22 cellular contexts compared by ENCODE assay signal in the genomic region with DNA sequence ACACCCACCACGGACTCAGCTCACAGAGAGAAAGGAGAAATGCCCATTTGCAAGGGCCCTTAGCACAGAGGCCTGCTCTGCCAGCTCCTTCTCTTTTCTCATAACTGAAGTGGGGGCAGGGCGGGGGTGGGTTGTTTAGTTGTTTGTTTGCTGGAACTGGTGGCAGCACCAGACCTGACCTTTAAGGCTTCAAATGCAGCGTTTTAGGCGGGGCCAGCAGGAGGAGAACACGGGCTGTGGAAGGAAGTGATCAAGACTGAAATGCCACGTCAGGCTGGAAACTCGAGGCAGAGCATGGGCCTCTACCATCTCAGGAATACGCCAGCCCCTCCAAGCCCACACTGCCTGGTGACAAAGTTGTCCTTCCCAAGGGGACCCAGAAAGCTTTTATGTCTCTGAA. TPM values are rescaled to one million over a fixed set of nuclear protein-coding genes. Genes with fewer than 3 reads are reported as not detected.
"Had no signal": no experiment of that assay in that cellular context is flagged by ENCODE, and none has a peak within 500 bp of the region (broad histone marks: within the 10 kb centered on the region; RNA-seq: fewer than 3 reads in every experiment).

No MANE protein-coding gene starts in this region.

- H3K4me3 Mint-ChIP-seq: nephron, type B pancreatic cell had no signal

- H3K36me3 Mint-ChIP-seq: type B pancreatic cell had no signal

- ATAC-seq: heart left ventricle had no signal

- H3K9me3 ChIP-seq: heart left ventricle, neutrophil, ovary, right atrium auricular region, sigmoid colon, suprapubic skin, thyroid gland had no signal

- H3K4me3 ChIP-seq: dorsolateral prefrontal cortex, heart left ventricle, ovary, right atrium auricular region, sigmoid colon, skin epidermis, suprapubic skin, thyroid gland had no signal

- H3K4me1 ChIP-seq: sigmoid colon, suprapubic skin had no signal

- H3K9me3 Mint-ChIP-seq: naive B cell, nephron, type B pancreatic cell had no signal

- H3K27ac Mint-ChIP-seq: naive B cell, nephron, type B pancreatic cell had no signal

- H3K27me3 ChIP-seq: dorsolateral prefrontal cortex, heart left ventricle, neutrophil, ovary, right atrium auricular region, thyroid gland had no signal

- H3K27ac ChIP-seq: dorsolateral prefrontal cortex, heart left ventricle, neutrophil, ovary, right atrium auricular region, sigmoid colon, skin epidermis, suprapubic skin, thyroid gland had no signal

- H3K36me3 ChIP-seq: heart left ventricle, neutrophil, ovary, right atrium auricular region, sigmoid colon, suprapubic skin, thyroid gland had no signal

- DNase-seq: cortex of kidney; dorsolateral prefrontal cortex; effector CD8-positive, alpha-beta T cell; foreskin melanocyte; heart left ventricle; hippocampal formation; kidney glomerular epithelial cell; mesendoderm; naive B cell; ovary; sigmoid colon; stimulated activated CD4-positive, alpha-beta T cell treated with anti-CD3 and anti-CD28 coated beads, Interleukin-2, amount 100 ng/mL, for 24 hours; stimulated activated CD4-positive, alpha-beta T cell treated with anti-CD3 and anti-CD28 coated beads, Interleukin-4, amount 100 ng/mL, for 4 hours; stimulated activated naive CD4-positive, alpha-beta T cell treated with Interleukin-2 at 50 U/mL for 16 hours; thyroid gland had no signal

RNA-seq across cellular contexts. Expression of gene CACNA2D2, which starts 9.3 kb away (rescaled TPM):
- total RNA-seq: glomerular endothelial cell had no signal
